In the genomic region with DNA sequence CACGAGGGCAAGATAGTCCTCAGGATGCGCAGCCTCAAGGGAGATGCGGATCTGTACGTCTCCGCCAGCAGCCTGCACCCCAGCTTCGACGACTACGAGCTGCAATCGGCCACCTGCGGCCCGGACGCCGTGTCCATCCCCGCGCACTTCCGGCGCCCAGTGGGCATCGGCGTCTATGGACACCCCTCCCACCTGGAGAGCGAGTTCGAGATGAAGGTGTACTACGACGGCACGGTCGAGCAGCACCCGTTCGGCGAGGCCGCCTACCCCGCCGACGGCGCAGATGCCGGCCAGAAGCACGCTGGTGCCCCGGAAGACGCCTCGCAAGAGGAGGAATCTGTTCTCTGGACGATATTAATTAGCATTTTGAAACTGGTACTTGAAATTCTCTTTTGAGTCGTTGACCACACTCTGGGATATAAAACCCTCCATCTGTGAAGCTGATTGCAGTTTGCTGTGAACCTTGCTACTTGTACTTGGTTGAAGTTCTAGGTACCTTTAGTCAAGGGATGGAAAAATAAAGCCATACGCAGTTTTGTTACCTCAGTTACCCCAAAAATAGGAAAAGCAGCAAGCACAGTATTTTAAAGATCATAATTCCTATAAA, we compare ENCODE assay signal across 1 cellular context.
TF ChIP-seq lines count a peak whose summit lies in the region.

No MANE protein-coding gene starts in this region.

TF ChIP-seq in HepG2, 621 proteins besides CTCF, POLR2A, EP300 and RAD21 (continued from another document and continues in another):
- TF ChIP-seq, protein P1, sequence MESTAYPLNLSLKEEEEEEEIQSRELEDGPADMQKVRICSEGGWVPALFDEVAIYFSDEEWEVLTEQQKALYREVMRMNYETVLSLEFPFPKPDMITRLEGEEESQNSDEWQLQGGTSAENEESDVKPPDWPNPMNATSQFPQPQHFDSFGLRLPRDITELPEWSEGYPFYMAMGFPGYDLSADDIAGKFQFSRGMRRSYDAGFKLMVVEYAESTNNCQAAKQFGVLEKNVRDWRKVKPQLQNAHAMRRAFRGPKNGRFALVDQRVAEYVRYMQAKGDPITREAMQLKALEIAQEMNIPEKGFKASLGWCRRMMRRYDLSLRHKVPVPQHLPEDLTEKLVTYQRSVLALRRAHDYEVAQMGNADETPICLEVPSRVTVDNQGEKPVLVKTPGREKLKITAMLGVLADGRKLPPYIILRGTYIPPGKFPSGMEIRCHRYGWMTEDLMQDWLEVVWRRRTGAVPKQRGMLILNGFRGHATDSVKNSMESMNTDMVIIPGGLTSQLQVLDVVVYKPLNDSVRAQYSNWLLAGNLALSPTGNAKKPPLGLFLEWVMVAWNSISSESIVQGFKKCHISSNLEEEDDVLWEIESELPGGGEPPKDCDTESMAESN (CRISPR knock-in tag; conservative IDR thresholded peaks at IDR 0.05), result 0 out of 2 replicates have a peak, but pooled peaks have one; percentile 4
- no peak for TF ChIP-seq PHF5A (CRISPR knock-in tag; IDR thresholded peaks at IDR 0.05; ENCODE audit: low read depth, unreplicated experiment)
- TF ChIP-seq KDM6A (CRISPR knock-in tag; IDR thresholded peaks at IDR 0.05; ENCODE audit: low read depth), result no peak
- TF ChIP-seq RARA (CRISPR knock-in tag; IDR thresholded peaks at IDR 0.05), result peak; percentile 22; the same call in 1 of the 2 replicates
- TF ChIP-seq MTF1 (CRISPR knock-in tag; IDR thresholded peaks at IDR 0.05), result no peak
- TF ChIP-seq, protein P2, sequence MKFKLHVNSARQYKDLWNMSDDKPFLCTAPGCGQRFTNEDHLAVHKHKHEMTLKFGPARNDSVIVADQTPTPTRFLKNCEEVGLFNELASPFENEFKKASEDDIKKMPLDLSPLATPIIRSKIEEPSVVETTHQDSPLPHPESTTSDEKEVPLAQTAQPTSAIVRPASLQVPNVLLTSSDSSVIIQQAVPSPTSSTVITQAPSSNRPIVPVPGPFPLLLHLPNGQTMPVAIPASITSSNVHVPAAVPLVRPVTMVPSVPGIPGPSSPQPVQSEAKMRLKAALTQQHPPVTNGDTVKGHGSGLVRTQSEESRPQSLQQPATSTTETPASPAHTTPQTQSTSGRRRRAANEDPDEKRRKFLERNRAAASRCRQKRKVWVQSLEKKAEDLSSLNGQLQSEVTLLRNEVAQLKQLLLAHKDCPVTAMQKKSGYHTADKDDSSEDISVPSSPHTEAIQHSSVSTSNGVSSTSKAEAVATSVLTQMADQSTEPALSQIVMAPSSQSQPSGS (CRISPR knock-in tag; IDR thresholded peaks at IDR 0.05), result no peak
- TF ChIP-seq, protein P3, sequence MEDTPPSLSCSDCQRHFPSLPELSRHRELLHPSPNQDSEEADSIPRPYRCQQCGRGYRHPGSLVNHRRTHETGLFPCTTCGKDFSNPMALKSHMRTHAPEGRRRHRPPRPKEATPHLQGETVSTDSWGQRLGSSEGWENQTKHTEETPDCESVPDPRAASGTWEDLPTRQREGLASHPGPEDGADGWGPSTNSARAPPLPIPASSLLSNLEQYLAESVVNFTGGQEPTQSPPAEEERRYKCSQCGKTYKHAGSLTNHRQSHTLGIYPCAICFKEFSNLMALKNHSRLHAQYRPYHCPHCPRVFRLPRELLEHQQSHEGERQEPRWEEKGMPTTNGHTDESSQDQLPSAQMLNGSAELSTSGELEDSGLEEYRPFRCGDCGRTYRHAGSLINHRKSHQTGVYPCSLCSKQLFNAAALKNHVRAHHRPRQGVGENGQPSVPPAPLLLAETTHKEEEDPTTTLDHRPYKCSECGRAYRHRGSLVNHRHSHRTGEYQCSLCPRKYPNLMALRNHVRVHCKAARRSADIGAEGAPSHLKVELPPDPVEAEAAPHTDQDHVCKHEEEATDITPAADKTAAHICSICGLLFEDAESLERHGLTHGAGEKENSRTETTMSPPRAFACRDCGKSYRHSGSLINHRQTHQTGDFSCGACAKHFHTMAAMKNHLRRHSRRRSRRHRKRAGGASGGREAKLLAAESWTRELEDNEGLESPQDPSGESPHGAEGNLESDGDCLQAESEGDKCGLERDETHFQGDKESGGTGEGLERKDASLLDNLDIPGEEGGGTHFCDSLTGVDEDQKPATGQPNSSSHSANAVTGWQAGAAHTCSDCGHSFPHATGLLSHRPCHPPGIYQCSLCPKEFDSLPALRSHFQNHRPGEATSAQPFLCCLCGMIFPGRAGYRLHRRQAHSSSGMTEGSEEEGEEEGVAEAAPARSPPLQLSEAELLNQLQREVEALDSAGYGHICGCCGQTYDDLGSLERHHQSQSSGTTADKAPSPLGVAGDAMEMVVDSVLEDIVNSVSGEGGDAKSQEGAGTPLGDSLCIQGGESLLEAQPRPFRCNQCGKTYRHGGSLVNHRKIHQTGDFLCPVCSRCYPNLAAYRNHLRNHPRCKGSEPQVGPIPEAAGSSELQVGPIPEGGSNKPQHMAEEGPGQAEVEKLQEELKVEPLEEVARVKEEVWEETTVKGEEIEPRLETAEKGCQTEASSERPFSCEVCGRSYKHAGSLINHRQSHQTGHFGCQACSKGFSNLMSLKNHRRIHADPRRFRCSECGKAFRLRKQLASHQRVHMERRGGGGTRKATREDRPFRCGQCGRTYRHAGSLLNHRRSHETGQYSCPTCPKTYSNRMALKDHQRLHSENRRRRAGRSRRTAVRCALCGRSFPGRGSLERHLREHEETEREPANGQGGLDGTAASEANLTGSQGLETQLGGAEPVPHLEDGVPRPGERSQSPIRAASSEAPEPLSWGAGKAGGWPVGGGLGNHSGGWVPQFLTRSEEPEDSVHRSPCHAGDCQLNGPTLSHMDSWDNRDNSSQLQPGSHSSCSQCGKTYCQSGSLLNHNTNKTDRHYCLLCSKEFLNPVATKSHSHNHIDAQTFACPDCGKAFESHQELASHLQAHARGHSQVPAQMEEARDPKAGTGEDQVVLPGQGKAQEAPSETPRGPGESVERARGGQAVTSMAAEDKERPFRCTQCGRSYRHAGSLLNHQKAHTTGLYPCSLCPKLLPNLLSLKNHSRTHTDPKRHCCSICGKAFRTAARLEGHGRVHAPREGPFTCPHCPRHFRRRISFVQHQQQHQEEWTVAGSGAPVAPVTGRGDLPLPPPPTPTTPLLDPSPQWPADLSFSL (CRISPR knock-in tag; IDR thresholded peaks at IDR 0.05), result no peak
- TF ChIP-seq, protein P4, sequence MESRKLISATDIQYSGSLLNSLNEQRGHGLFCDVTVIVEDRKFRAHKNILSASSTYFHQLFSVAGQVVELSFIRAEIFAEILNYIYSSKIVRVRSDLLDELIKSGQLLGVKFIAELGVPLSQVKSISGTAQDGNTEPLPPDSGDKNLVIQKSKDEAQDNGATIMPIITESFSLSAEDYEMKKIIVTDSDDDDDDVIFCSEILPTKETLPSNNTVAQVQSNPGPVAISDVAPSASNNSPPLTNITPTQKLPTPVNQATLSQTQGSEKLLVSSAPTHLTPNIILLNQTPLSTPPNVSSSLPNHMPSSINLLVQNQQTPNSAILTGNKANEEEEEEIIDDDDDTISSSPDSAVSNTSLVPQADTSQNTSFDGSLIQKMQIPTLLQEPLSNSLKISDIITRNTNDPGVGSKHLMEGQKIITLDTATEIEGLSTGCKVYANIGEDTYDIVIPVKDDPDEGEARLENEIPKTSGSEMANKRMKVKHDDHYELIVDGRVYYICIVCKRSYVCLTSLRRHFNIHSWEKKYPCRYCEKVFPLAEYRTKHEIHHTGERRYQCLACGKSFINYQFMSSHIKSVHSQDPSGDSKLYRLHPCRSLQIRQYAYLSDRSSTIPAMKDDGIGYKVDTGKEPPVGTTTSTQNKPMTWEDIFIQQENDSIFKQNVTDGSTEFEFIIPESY (CRISPR knock-in tag; IDR thresholded peaks at IDR 0.05), result peak; percentile 15; the same call in 1 of the 2 replicates
- TF ChIP-seq KLF13 (CRISPR knock-in tag; IDR thresholded peaks at IDR 0.05), result no peak; the same call in 1 of the 2 replicates
- TF ChIP-seq, protein P5, sequence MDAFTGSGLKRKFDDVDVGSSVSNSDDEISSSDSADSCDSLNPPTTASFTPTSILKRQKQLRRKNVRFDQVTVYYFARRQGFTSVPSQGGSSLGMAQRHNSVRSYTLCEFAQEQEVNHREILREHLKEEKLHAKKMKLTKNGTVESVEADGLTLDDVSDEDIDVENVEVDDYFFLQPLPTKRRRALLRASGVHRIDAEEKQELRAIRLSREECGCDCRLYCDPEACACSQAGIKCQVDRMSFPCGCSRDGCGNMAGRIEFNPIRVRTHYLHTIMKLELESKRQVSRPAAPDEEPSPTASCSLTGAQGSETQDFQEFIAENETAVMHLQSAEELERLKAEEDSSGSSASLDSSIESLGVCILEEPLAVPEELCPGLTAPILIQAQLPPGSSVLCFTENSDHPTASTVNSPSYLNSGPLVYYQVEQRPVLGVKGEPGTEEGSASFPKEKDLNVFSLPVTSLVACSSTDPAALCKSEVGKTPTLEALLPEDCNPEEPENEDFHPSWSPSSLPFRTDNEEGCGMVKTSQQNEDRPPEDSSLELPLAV (CRISPR knock-in tag; conservative IDR thresholded peaks at IDR 0.05; ENCODE audit: low read depth), result 0 out of 2 replicates have a peak, but pooled peaks have one; percentile 31
- TF ChIP-seq ZNF749 (CRISPR knock-in tag; IDR thresholded peaks at IDR 0.05; ENCODE audit: borderline replicate concordance), result no peak
- TF ChIP-seq, protein P6, sequence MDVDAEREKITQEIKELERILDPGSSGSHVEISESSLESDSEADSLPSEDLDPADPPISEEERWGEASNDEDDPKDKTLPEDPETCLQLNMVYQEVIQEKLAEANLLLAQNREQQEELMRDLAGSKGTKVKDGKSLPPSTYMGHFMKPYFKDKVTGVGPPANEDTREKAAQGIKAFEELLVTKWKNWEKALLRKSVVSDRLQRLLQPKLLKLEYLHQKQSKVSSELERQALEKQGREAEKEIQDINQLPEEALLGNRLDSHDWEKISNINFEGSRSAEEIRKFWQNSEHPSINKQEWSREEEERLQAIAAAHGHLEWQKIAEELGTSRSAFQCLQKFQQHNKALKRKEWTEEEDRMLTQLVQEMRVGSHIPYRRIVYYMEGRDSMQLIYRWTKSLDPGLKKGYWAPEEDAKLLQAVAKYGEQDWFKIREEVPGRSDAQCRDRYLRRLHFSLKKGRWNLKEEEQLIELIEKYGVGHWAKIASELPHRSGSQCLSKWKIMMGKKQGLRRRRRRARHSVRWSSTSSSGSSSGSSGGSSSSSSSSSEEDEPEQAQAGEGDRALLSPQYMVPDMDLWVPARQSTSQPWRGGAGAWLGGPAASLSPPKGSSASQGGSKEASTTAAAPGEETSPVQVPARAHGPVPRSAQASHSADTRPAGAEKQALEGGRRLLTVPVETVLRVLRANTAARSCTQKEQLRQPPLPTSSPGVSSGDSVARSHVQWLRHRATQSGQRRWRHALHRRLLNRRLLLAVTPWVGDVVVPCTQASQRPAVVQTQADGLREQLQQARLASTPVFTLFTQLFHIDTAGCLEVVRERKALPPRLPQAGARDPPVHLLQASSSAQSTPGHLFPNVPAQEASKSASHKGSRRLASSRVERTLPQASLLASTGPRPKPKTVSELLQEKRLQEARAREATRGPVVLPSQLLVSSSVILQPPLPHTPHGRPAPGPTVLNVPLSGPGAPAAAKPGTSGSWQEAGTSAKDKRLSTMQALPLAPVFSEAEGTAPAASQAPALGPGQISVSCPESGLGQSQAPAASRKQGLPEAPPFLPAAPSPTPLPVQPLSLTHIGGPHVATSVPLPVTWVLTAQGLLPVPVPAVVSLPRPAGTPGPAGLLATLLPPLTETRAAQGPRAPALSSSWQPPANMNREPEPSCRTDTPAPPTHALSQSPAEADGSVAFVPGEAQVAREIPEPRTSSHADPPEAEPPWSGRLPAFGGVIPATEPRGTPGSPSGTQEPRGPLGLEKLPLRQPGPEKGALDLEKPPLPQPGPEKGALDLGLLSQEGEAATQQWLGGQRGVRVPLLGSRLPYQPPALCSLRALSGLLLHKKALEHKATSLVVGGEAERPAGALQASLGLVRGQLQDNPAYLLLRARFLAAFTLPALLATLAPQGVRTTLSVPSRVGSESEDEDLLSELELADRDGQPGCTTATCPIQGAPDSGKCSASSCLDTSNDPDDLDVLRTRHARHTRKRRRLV (CRISPR knock-in tag; IDR thresholded peaks at IDR 0.05), result 0 out of 2 replicates have a peak, but pooled peaks have one; percentile 5
- no peak for TF ChIP-seq ZFP82 (CRISPR knock-in tag; IDR thresholded peaks at IDR 0.05; ENCODE audit: borderline replicate concordance)
- TF ChIP-seq, protein P7, sequence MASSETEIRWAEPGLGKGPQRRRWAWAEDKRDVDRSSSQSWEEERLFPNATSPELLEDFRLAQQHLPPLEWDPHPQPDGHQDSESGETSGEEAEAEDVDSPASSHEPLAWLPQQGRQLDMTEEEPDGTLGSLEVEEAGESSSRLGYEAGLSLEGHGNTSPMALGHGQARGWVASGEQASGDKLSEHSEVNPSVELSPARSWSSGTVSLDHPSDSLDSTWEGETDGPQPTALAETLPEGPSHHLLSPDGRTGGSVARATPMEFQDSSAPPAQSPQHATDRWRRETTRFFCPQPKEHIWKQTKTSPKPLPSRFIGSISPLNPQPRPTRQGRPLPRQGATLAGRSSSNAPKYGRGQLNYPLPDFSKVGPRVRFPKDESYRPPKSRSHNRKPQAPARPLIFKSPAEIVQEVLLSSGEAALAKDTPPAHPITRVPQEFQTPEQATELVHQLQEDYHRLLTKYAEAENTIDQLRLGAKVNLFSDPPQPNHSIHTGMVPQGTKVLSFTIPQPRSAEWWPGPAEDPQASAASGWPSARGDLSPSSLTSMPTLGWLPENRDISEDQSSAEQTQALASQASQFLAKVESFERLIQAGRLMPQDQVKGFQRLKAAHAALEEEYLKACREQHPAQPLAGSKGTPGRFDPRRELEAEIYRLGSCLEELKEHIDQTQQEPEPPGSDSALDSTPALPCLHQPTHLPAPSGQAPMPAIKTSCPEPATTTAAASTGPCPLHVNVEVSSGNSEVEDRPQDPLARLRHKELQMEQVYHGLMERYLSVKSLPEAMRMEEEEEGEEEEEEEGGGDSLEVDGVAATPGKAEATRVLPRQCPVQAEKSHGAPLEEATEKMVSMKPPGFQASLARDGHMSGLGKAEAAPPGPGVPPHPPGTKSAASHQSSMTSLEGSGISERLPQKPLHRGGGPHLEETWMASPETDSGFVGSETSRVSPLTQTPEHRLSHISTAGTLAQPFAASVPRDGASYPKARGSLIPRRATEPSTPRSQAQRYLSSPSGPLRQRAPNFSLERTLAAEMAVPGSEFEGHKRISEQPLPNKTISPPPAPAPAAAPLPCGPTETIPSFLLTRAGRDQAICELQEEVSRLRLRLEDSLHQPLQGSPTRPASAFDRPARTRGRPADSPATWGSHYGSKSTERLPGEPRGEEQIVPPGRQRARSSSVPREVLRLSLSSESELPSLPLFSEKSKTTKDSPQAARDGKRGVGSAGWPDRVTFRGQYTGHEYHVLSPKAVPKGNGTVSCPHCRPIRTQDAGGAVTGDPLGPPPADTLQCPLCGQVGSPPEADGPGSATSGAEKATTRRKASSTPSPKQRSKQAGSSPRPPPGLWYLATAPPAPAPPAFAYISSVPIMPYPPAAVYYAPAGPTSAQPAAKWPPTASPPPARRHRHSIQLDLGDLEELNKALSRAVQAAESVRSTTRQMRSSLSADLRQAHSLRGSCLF (CRISPR knock-in tag; IDR thresholded peaks at IDR 0.05; ENCODE audit: borderline replicate concordance), result no peak
- no peak for TF ChIP-seq HNF4A (CRISPR knock-in tag; IDR thresholded peaks at IDR 0.05)
- no peak for TF ChIP-seq NKX3-1 (CRISPR knock-in tag; IDR thresholded peaks at IDR 0.05)
- TF ChIP-seq, protein P8, sequence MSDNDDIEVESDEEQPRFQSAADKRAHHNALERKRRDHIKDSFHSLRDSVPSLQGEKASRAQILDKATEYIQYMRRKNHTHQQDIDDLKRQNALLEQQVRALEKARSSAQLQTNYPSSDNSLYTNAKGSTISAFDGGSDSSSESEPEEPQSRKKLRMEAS (IDR thresholded peaks at IDR 0.05), result peak; percentile 75
- no peak for TF ChIP-seq SNAI1 (CRISPR knock-in tag; IDR thresholded peaks at IDR 0.05; ENCODE audit: borderline replicate concordance)
- TF ChIP-seq GABPA (IDR thresholded peaks at IDR 0.05; ENCODE audit: low read depth, low read length), result peak; percentile 59
- TF ChIP-seq GABPA (CRISPR knock-in tag; IDR thresholded peaks at IDR 0.05; ENCODE audit: low read depth), result peak; percentile 83
- TF ChIP-seq HNRNPK (IDR thresholded peaks at IDR 0.05; ENCODE audit: low read depth, low read length, poor library complexity, severe bottlenecking), result no peak
- no peak for TF ChIP-seq TBP (CRISPR knock-in tag; IDR thresholded peaks at IDR 0.05)
- 0 out of 2 replicates have a peak, but pooled peaks have one; percentile 3 for TF ChIP-seq ESRRA (CRISPR knock-in tag; IDR thresholded peaks at IDR 0.05; ENCODE audit: low read depth)
- no peak for TF ChIP-seq ZNF549 (CRISPR knock-in tag; IDR thresholded peaks at IDR 0.05)
- TF ChIP-seq CHD4 (IDR thresholded peaks at IDR 0.05; ENCODE audit: borderline replicate concordance, low read length), result no peak
- peak; percentile 95; the same call in 1 of the 2 replicates for TF ChIP-seq AKAP8 (CRISPR knock-in tag; IDR thresholded peaks at IDR 0.05)
